9 cellular contexts compared by ENCODE assay signal in the genomic region with DNA sequence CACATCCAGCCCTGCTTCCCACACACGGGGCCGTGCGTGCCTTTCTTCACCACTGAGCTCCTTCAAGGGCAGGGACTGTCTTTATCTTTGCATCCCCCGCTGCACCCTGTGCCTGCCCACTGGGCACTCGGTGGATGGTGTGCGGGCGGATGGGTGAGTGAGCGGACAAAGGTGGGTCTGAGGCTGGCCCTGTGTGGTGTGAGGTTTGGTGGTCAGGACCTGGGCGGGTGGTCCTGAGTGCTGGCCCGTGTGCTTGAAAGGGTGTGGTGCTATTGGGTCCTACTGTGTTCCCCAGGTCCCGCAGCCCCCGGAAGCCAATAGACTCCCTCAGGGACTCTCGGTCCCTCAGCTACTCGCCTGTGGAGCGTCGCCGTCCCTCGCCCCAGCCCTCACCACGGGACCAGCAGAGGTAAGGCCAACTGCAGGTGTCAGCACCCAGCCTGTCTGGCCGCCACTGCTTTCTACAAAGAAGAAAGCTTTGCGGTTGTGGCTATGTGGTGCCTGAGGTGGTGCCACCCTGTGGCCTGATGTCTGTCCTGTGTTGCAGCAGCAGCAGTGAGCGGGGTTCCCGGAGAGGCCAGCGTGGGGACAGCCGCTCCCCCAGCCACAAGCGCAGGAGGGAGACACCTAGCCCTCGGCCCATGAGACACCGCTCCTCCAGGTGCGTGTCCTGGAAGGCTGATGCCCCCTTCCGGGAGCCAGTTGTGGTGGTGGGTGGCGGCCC. TPM values are rescaled to one million over a fixed set of nuclear protein-coding genes. Genes with fewer than 3 reads are reported as not detected.
A peak's percentile ranks its signal among the peaks of the same experiment; 100 is the strongest.
DNase-seq lines count a peak whose midpoint lies in the region; ATAC-seq, FAIRE-seq and TF ChIP-seq lines count a peak whose summit lies in the region.
"Had no signal": no experiment of that assay in that cellular context is flagged by ENCODE, and none has a peak within 500 bp of the region (broad histone marks: within the 10 kb centered on the region; RNA-seq: fewer than 3 reads in every experiment).

No MANE protein-coding gene starts in this region.

- H3K4me1 Mint-ChIP-seq in CD14-positive monocyte (peaks cover 16% of the 10 kb centered on the region), astrocyte (ENCODE audit: low read depth, unreplicated experiment) (peaks cover 23% of the 10 kb centered on the region), naive B cell (peaks cover 13 to 37% (median 34%) of the 10 kb centered on the region in 3 donors)

- DNase-seq in CD14-positive monocyte (ENCODE audit: low spot score) (no peak), astrocyte (ENCODE audit: low read depth) (no peak), naive B cell (no peak), NCI-H2196 (lab: John Stamatoyannopoulos, UW; ENCODE audit: unreplicated experiment) (no peak), COLO829 (ENCODE audit: low spot score) (no peak), prostate gland (ENCODE audit: low spot score) (no peak)
- DNase-seq in activated effector memory CD4-positive, alpha-beta T cell treated with anti-CD3 and anti-CD28 coated beads, Interleukin-2, amount 50 U/mL, for 16 hours, result no peak

- H3K27ac Mint-ChIP-seq in CD14-positive monocyte (peak overlapping the region in 4 of 7 donors; percentile 48 to 66 (median 56)), astrocyte (ENCODE audit: unreplicated experiment) (peak overlapping the region; percentile 87), naive B cell (peak overlapping the region in 4 of 6 donors; percentile 44 to 95 (median 85))

- FAIRE-seq in astrocyte (lab: Jason Lieb, UNC), result no peak

- H3K9me3 Mint-ChIP-seq in CD14-positive monocyte (peaks cover 0 to 1% (median 0%) of the 10 kb centered on the region in 7 donors), astrocyte (ENCODE audit: unreplicated experiment) (peaks cover 2% of the 10 kb centered on the region), naive B cell (peaks cover 0 to 2% (median 0%) of the 10 kb centered on the region in 7 donors)

- peaks cover 96% of the 10 kb centered on the region for H4K20me1 ChIP-seq in astrocyte (ENCODE audit: insufficient read depth, low read length)

- H3K4me3 ChIP-seq in HEK293 (ENCODE audit: low read depth, low read length) (no peak overlapping the region), astrocyte (ENCODE audit: insufficient read depth, low read depth, low read length) (no peak overlapping the region), prostate gland (no peak overlapping the region)
- H3K4me3 ChIP-seq: skin epidermis had no signal

- no peak overlapping the region for H3K4me2 ChIP-seq in astrocyte (ENCODE audit: low read length)

- H3K27me3 ChIP-seq in astrocyte (ENCODE audit: insufficient read depth, low read length) (no peaks in the 10 kb centered on the region), prostate gland (replicated peaks; ENCODE audit: insufficient read depth) (no peaks in the 10 kb centered on the region)

- no peak for TF ChIP-seq CTCF in CD14-positive monocyte (IDR thresholded peaks at IDR 0.05)
- peak; percentile 78 for TF ChIP-seq CTCF in HEK293 (tag by site-specific recombination; IDR thresholded peaks at IDR 0.05)
- TF ChIP-seq CTCF in astrocyte (IDR thresholded peaks at IDR 0.05; ENCODE audit: insufficient read depth, low read depth, low read length), result no peak
- no peak for TF ChIP-seq CTCF in prostate gland (IDR thresholded peaks at IDR 0.05)

- H3K27me3 Mint-ChIP-seq in CD14-positive monocyte (ENCODE audit: low read depth in 3 of 3) (peaks cover 0 to 4% (median 0%) of the 10 kb centered on the region in 3 donors), astrocyte (ENCODE audit: low read depth, unreplicated experiment) (no peaks in the 10 kb centered on the region), naive B cell (no peaks in the 10 kb centered on the region)

- H3K9me3 ChIP-seq in HEK293 (ENCODE audit: control insufficient read depth, insufficient read depth, low read depth, low read length) (no peaks in the 10 kb centered on the region), astrocyte (ENCODE audit: insufficient read depth, low read depth, low read length) (peaks cover 2% of the 10 kb centered on the region), prostate gland (no peaks in the 10 kb centered on the region)

- no peak overlapping the region for H2AFZ ChIP-seq in astrocyte (ENCODE audit: low read depth, low read length)

- H3K79me2 ChIP-seq in astrocyte (ENCODE audit: insufficient read depth, low read length), result peaks cover 95% of the 10 kb centered on the region

- H3K27ac ChIP-seq in HEK293 (ENCODE audit: extremely low read depth, low read depth, low read length) (peak overlapping the region; percentile 52), astrocyte (ENCODE audit: low read depth, low read length) (no peak overlapping the region), prostate gland (no peak overlapping the region)

- POLR2A ChIA-PET in HEK293 (lab: Yijun Ruan, JAX), result interaction anchor here (0.5 kb wide), 1 partner anchor 34 kb away, joined by 5 read pairs; no protein-coding TSS in a partner anchor

- no peak for TF ChIP-seq POLR2A in prostate gland (IDR thresholded peaks at IDR 0.05)

- intact Hi-C loops in CD14-positive monocyte (cut with micrococcal nuclease) (no loop called here), prostate gland (cut with DNase I) (no loop called here)

- H3K4me1 ChIP-seq in HEK293 (ENCODE audit: control insufficient read depth, insufficient read depth, low read length) (no peaks in the 10 kb centered on the region; the same call in 1 of the 2 replicates), astrocyte (ENCODE audit: insufficient read depth, low read length) (peaks cover 5% of the 10 kb centered on the region), prostate gland (replicated peaks) (no peaks in the 10 kb centered on the region)

- no peak overlapping the region for H3K9ac ChIP-seq in astrocyte (ENCODE audit: low read length)

- ATAC-seq in naive B cell (ENCODE audit: low read depth in 2 of 2), result peak in 1 of 2 donors; percentile 7

- 73% methylated on average over 25 of the region's 31 CpGs for WGBS in prostate gland

- H3K36me3 Mint-ChIP-seq in CD14-positive monocyte (peaks cover 92 to 99% of the 10 kb centered on the region in 2 donors), astrocyte (ENCODE audit: low read depth, unreplicated experiment) (peaks cover 44% of the 10 kb centered on the region), naive B cell (peaks cover 18 to 54% of the 10 kb centered on the region in 2 donors)

- H3K36me3 ChIP-seq in HEK293 (ENCODE audit: control insufficient read depth in 2 of 2, insufficient read depth in 1 of 2, low read length in 2 of 2), result peaks cover 14 to 98% of the 10 kb centered on the region in 2 experiments
- H3K36me3 ChIP-seq in astrocyte (ENCODE audit: insufficient read depth, low read length), result peaks cover 67% of the 10 kb centered on the region
- H3K36me3 ChIP-seq in prostate gland, result peaks cover 33 to 51% of the 10 kb centered on the region in 2 donors

- H3K4me3 Mint-ChIP-seq in CD14-positive monocyte (no peak overlapping the region), astrocyte (ENCODE audit: unreplicated experiment) (no peak overlapping the region), naive B cell (no peak overlapping the region)

- CTCF ChIA-PET in HEK293 (lab: Yijun Ruan, JAX), result interaction anchor here (0.6 to 1.7 kb wide), 3 partner anchors 16 to 113 kb away, joined by 3 read pairs; a partner anchor contains a TSS

TF ChIP-seq in HEK293, 187 proteins besides CTCF, POLR2A, EP300 and RAD21 (continues in another document):
- no peak for TF ChIP-seq ZNF664 (tag by site-specific recombination; IDR thresholded peaks at IDR 0.05)
- 0 out of 2 replicates have a peak, but pooled peaks have one; percentile 4 for TF ChIP-seq ZNF600 (tag by site-specific recombination; IDR thresholded peaks at IDR 0.05)
- TF ChIP-seq ZBTB8A (tag by site-specific recombination; IDR thresholded peaks at IDR 0.05), result 0 out of 2 replicates have a peak, but pooled peaks have one; percentile 40
- TF ChIP-seq ZNF629 (tag by site-specific recombination; IDR thresholded peaks at IDR 0.05), result no peak
- peak; percentile 23; the same call in 1 of the 2 replicates for TF ChIP-seq ZNF561 (tag by site-specific recombination; IDR thresholded peaks at IDR 0.05; ENCODE audit: borderline replicate concordance)
- 0 out of 2 replicates have a peak, but pooled peaks have one; percentile 39 for TF ChIP-seq PRDM1 (tag by site-specific recombination; IDR thresholded peaks at IDR 0.05)
- TF ChIP-seq, protein P1, sequence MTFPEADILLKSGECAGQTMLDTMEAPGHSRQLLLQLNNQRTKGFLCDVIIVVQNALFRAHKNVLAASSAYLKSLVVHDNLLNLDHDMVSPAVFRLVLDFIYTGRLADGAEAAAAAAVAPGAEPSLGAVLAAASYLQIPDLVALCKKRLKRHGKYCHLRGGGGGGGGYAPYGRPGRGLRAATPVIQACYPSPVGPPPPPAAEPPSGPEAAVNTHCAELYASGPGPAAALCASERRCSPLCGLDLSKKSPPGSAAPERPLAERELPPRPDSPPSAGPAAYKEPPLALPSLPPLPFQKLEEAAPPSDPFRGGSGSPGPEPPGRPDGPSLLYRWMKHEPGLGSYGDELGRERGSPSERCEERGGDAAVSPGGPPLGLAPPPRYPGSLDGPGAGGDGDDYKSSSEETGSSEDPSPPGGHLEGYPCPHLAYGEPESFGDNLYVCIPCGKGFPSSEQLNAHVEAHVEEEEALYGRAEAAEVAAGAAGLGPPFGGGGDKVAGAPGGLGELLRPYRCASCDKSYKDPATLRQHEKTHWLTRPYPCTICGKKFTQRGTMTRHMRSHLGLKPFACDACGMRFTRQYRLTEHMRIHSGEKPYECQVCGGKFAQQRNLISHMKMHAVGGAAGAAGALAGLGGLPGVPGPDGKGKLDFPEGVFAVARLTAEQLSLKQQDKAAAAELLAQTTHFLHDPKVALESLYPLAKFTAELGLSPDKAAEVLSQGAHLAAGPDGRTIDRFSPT (tag by site-specific recombination; IDR thresholded peaks at IDR 0.05), result peak; percentile 80; the same call in 1 of the 2 replicates
- TF ChIP-seq ZNF140 (tag by site-specific recombination; IDR thresholded peaks at IDR 0.05), result no peak

RNA-seq across cellular contexts. Expression of a gene that starts 6.9 kb away (rescaled TPM):
- polyA plus RNA-seq in CD14-positive monocyte (100 to 1,000 TPM; 363 to 405 TPM), naive B cell (ENCODE audit: low read depth in 6 of 6) (100 to 1,000 TPM; 159 to 241 (median 203) TPM)
- total RNA-seq in astrocyte (323 TPM in 2 replicates), prostate gland (100 to 1,000 TPM; 318 to 496 TPM)

RNA-seq across cellular contexts. Expression of a gene that starts 17.1 kb away (rescaled TPM):
- polyA plus RNA-seq in CD14-positive monocyte (not detected), naive B cell (ENCODE audit: low read depth in 6 of 6) (not detected)
- total RNA-seq in astrocyte (not detected in 2 replicates), prostate gland (not detected)

RNA-seq across cellular contexts. Expression of a gene that starts 17.8 kb away (rescaled TPM):
- 10 to 100 TPM; 19.0 to 31.8 TPM for polyA plus RNA-seq in CD14-positive monocyte
- 387 and 409 TPM in 2 replicates for total RNA-seq in astrocyte
- 100 to 1,000 TPM in 1 of 6 donors, 10 to 100 TPM in 5; 25.0 to 147 (median 45.1) TPM for polyA plus RNA-seq in naive B cell (ENCODE audit: low read depth in 6 of 6)
- 100 to 1,000 TPM; 287 to 714 TPM for total RNA-seq in prostate gland

RNA-seq across cellular contexts. Expression of a gene that starts 28.1 kb away (rescaled TPM):
- polyA plus RNA-seq in CD14-positive monocyte, result not detected
- not detected in 2 replicates for total RNA-seq in astrocyte
- not detected for polyA plus RNA-seq in naive B cell (ENCODE audit: low read depth in 6 of 6)
- not detected for total RNA-seq in prostate gland

RNA-seq across cellular contexts. Expression of a gene that starts 46.8 kb away (rescaled TPM):
- polyA plus RNA-seq in CD14-positive monocyte (1 to 10 TPM; 2.1 to 3.1 TPM), naive B cell (ENCODE audit: low read depth in 6 of 6) (1 to 10 TPM in 4 of 6 donors, under 1 TPM in 1, not detected in 1; 0.51 to 4.4 (median 1.9) TPM)
- total RNA-seq in astrocyte (not detected in 2 replicates), prostate gland (10 to 100 TPM; 33.5 to 50.6 TPM)
